21 cellular contexts compared by ENCODE assay signal in the genomic region with DNA sequence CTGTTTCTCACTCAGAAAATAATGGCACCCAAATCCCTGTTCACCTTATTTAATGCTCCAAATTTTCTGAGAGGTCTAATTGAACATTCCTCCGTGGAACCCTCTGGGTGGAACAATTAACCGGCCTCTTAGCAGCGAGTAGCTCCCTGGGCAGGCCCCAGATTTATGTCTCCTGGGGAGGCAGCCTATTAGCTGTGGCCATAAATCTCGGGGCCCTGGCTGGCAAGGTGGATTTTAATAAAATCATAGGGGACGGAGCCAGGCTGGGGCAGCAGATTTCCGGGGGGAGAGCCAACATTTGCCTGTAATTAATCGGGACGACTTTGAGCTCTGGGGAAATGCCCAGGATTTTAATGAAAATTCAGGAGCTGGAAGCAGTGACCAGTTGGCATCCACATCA.
"Had no signal": no experiment of that assay in that cellular context is flagged by ENCODE, and none has a peak within 500 bp of the region (broad histone marks: within the 10 kb centered on the region; RNA-seq: fewer than 3 reads in every experiment).

No MANE protein-coding gene starts in this region.

- DNase-seq: activated CD4-positive, alpha-beta memory T cell treated with anti-CD3 and anti-CD28 coated beads for 36 hours; activated CD4-positive, alpha-beta T cell treated with anti-CD3 and anti-CD28 coated beads, Interleukin-2, amount 10 ng/mL, durations not matched to agents 24 days and 14 days; activated CD8-positive, alpha-beta memory T cell treated with anti-CD3 and anti-CD28 coated beads, Interleukin-2, amount 50 U/mL, for 4 hours; activated effector memory CD4-positive, alpha-beta T cell treated with anti-CD3 and anti-CD28 coated beads, Interleukin-2, amount 50 U/mL, for 16 hours; activated naive CD4-positive, alpha-beta T cell treated with anti-CD3 and anti-CD28 coated beads for 36 hours; activated naive CD8-positive, alpha-beta T cell treated with anti-CD3 and anti-CD28 coated beads for 36 hours; activated T-cell treated with anti-CD3 and anti-CD28 coated beads, Interleukin-2, amount 50 U/mL, for 1 hour; adrenal gland; cerebellar nuclear complex; colonic mucosa; effector memory CD8-positive, alpha-beta T cell; erythroblast; gastrocnemius medialis; left ventricle myocardium inferior; naive B cell; ovary; psoas muscle; spleen; stimulated activated naive CD4-positive, alpha-beta T cell treated with Interleukin-2 at 50 U/mL for 16 hours; testis; transverse colon had no signal
